ENCODE assay signal across 24 cellular contexts in the genomic region with DNA sequence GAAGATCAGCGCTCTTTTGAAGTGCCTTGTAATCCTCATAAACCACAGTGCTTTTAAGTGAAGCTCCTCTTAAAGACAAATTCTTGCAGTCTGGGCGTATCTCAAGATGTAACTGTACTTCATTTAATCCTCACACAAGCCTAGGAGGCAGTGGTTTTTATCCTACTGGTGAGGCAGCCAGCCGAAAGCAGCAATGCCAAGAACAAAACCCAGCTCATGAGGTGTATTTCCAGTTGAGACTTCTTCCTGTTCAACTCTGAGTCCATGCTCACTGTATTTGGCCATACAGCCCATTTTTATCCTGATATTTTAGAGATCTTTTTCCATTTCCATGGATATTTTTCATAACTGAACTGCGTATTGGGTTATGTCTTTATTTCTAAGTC. TPM values are rescaled to one million over a fixed set of nuclear protein-coding genes. Genes with fewer than 3 reads are reported as not detected.
DNase-seq lines count a peak whose midpoint lies in the region; ATAC-seq and TF ChIP-seq lines count a peak whose summit lies in the region.
"Had no signal": no experiment of that assay in that cellular context is flagged by ENCODE, and none has a peak within 500 bp of the region (broad histone marks: within the 10 kb centered on the region; RNA-seq: fewer than 3 reads in every experiment).

No MANE protein-coding gene starts in this region.

- ATAC-seq in HG03175 (IDR thresholded peaks at IDR 0.05; ENCODE audit: unreplicated experiment), result no peak
- ATAC-seq: Panc1 had no signal

- no peaks in the 10 kb centered on the region for H4K20me1 ChIP-seq in smooth muscle cell (ENCODE audit: low read depth)

- H3K9me3 ChIP-seq in smooth muscle cell (replicated peaks; ENCODE audit: low read depth), result no peaks in the 10 kb centered on the region
- H3K9me3 ChIP-seq: MG63 had no signal

- H3K79me2 ChIP-seq in smooth muscle cell (ENCODE audit: low read depth), result no peaks in the 10 kb centered on the region

- H3K27me3 ChIP-seq in smooth muscle cell (ENCODE audit: low read depth), result peaks cover 5% of the 10 kb centered on the region
- H3K27me3 ChIP-seq: MG63 had no signal

- H3K27ac ChIP-seq in smooth muscle cell (ENCODE audit: low read depth), result no peak overlapping the region
- H3K27ac ChIP-seq: GM23248, RWPE1 had no signal

- no peak overlapping the region for H3K4me3 ChIP-seq in choroid plexus epithelial cell (ENCODE audit: low read depth, low read length)
- no peak overlapping the region for H3K4me3 ChIP-seq in fibroblast of the aortic adventitia (ENCODE audit: low read depth, low read length)
- no peak overlapping the region for H3K4me3 ChIP-seq in smooth muscle cell
- H3K4me3 ChIP-seq: GM23248, MG63 had no signal

- TF ChIP-seq CTCF in choroid plexus epithelial cell (conservative IDR thresholded peaks at IDR 0.05; ENCODE audit: low read depth, low read length) (no peak), fibroblast of the aortic adventitia (IDR thresholded peaks at IDR 0.05; ENCODE audit: insufficient read depth, low read length) (no peak), smooth muscle cell (IDR thresholded peaks at IDR 0.05; ENCODE audit: borderline replicate concordance, insufficient read depth, poor library complexity, severe bottlenecking) (no peak), GM10266 (IDR thresholded peaks at IDR 0.05; ENCODE audit: control insufficient read depth, insufficient read depth, low read depth, missing control alignments) (no peak)

- peak overlapping the region; percentile 10 for H3K4me2 ChIP-seq in smooth muscle cell

- no peak overlapping the region for H2AFZ ChIP-seq in smooth muscle cell (ENCODE audit: low read depth)
- H2AFZ ChIP-seq: GM23248 had no signal

- H3K36me3 ChIP-seq in smooth muscle cell (ENCODE audit: low read depth), result no peaks in the 10 kb centered on the region
- H3K36me3 ChIP-seq: MG63 had no signal

- no peaks in the 10 kb centered on the region for H3K4me1 ChIP-seq in smooth muscle cell (ENCODE audit: low read depth)

- no peak overlapping the region for H3K9ac ChIP-seq in smooth muscle cell (ENCODE audit: low read depth)
- H3K9ac ChIP-seq: GM23248 had no signal

- WGBS in smooth muscle cell (ENCODE audit: low lambda C conversion rate), result 29% methylated on average over 4 of the region's 4 CpGs

- DNase-seq in NCI-H524 treated with DMSO at 0.1 percent for 48 hours (lab: John Stamatoyannopoulos, UW), result peak; percentile 50
- peak; percentile 19 for DNase-seq in choroid plexus epithelial cell (ENCODE audit: low read depth)
- peak; percentile 8 for DNase-seq in fibroblast of the aortic adventitia (ENCODE audit: low read depth)
- no peak for DNase-seq in smooth muscle cell (lab: John Stamatoyannopoulos, UW; ENCODE audit: unreplicated experiment)
- no peak for DNase-seq in GM10266 (ENCODE audit: extremely low spot score)
- DNase-seq in medulla oblongata (ENCODE audit: extremely low spot score), result no peak
- DNase-seq in activated CD8-positive, alpha-beta memory T cell treated with anti-CD3 and anti-CD28 coated beads, Interleukin-2, amount 50 U/mL, for 48 hours, result no peak
- DNase-seq: DMS53, GF-D8, GM23248, H7, KG1, MG63, NCI-H1105 treated with DMSO at 0.1 percent for 48 hours, NCI-H2029, NCI-H446, NCI-H69, SHP77 had no signal

- no peaks in the 10 kb centered on the region for H3F3A ChIP-seq in smooth muscle cell (ENCODE audit: low read depth)

RNA-seq across cellular contexts. Expression of gene CTRB2, which starts 13.7 kb away (rescaled TPM):
- not detected in 2 replicates for total RNA-seq in fibroblast of the aortic adventitia (ENCODE audit: low replicate concordance)
- total RNA-seq in smooth muscle cell, result 1.7 TPM in 1 of 2 replicates, not detected in the other
- polyA plus RNA-seq in smooth muscle cell, result 2.3 and 11.1 TPM in 2 replicates
- total RNA-seq: A673, GM23248, H7, SK-MEL-5 had no signal
- polyA plus RNA-seq: BJ, GM23248 had no signal

RNA-seq across cellular contexts. Expression of gene CTRB1, which starts 25.5 kb away (rescaled TPM):
- total RNA-seq in fibroblast of the aortic adventitia (ENCODE audit: low replicate concordance) (not detected in 2 replicates), smooth muscle cell (not detected in 2 replicates)
- polyA plus RNA-seq in smooth muscle cell, result 1.9 and 7.2 TPM in 2 replicates
- total RNA-seq: A673, GM23248, H7, SK-MEL-5 had no signal
- polyA plus RNA-seq: BJ, GM23248 had no signal

RNA-seq across cellular contexts. Expression of gene ZFP1, which starts 44.9 kb away (rescaled TPM):
- total RNA-seq in fibroblast of the aortic adventitia (ENCODE audit: low replicate concordance) (9.2 and 16.2 TPM in 2 replicates), smooth muscle cell (15.0 and 29.0 TPM in 2 replicates)
- 12.5 and 12.6 TPM in 2 replicates for polyA plus RNA-seq in smooth muscle cell

RNA-seq across cellular contexts. Expression of gene BCAR1, which starts 58.2 kb away (rescaled TPM):
- total RNA-seq in fibroblast of the aortic adventitia (ENCODE audit: low replicate concordance) (26.9 and 33.4 TPM in 2 replicates), smooth muscle cell (49.4 and 49.9 TPM in 2 replicates)
- polyA plus RNA-seq in smooth muscle cell, result 117 and 123 TPM in 2 replicates

Comparison
In these comparisons a context has a peak if more than half of its experiments do, and no peak if none do; other contexts are left out.
1. DNase-seq: peak in NCI-H524 treated with DMSO at 0.1 percent for 48 hours (single experiment), choroid plexus epithelial cell (single experiment) and fibroblast of the aortic adventitia (single experiment); none in smooth muscle cell (single experiment), GM10266 (single experiment), medulla oblongata (single experiment) and activated CD8-positive, alpha-beta memory T cell treated with anti-CD3 and anti-CD28 coated beads, Interleukin-2, amount 50 U/mL, for 48 hours (single experiment).